Comparison of ENCODE assay signal across 1 cellular context in genomic region chr1:161809202-161809601, GRCh38.
TF ChIP-seq lines count a peak whose summit lies in the region.

No MANE protein-coding gene starts in this region.

TF ChIP-seq in HEK293, 187 proteins besides CTCF, POLR2A, EP300 and RAD21 (continued from another document):
- TF ChIP-seq ZNF580 (tag by site-specific recombination; IDR thresholded peaks at IDR 0.05), result peak; percentile 63; the same call in 1 of the 2 replicates
- TF ChIP-seq, protein P1, sequence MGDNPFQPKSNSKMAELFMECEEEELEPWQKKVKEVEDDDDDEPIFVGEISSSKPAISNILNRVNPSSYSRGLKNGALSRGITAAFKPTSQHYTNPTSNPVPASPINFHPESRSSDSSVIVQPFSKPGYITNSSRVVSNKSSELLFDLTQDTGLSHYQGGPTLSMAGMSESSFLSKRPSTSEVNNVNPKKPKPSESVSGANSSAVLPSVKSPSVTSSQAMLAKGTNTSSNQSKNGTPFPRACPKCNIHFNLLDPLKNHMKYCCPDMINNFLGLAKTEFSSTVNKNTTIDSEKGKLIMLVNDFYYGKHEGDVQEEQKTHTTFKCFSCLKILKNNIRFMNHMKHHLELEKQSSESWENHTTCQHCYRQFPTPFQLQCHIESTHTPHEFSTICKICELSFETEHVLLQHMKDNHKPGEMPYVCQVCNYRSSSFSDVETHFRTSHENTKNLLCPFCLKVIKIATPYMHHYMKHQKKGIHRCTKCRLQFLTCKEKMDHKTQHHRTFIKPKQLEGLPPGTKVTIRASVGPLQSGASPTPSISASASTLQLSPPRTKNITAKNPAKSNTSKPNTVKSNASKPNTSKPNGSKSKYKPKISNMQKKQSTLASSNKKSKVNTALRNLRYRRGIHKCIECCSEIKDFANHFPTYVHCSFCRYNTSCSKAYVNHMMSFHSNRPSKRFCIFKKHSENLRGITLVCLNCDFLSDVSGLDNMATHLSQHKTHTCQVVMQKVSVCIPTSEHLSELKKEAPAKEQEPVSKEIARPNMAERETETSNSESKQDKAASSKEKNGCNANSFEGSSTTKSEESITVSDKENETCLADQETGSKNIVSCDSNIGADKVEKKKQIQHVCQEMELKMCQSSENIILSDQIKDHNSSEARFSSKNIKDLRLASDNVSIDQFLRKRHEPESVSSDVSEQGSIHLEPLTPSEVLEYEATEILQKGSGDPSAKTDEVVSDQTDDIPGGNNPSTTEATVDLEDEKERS (tag by site-specific recombination; IDR thresholded peaks at IDR 0.05), result 0 out of 2 replicates have a peak, but pooled peaks have one; percentile 63
